31 cellular contexts compared by ENCODE assay signal in genomic region chr15:41309226-41309905, GRCh38. TPM values are rescaled to one million over a fixed set of nuclear protein-coding genes. Genes with fewer than 3 reads are reported as not detected.
A peak's percentile ranks its signal among the peaks of the same experiment; 100 is the strongest.
DNase-seq lines count a peak whose midpoint lies in the region; ATAC-seq and TF ChIP-seq lines count a peak whose summit lies in the region.
"Had no signal": no experiment of that assay in that cellular context is flagged by ENCODE, and none has a peak within 500 bp of the region (broad histone marks: within the 10 kb centered on the region; RNA-seq: fewer than 3 reads in every experiment).

No MANE protein-coding gene starts in this region.

- H3K36me3 ChIP-seq in GM23338 (ENCODE audit: insufficient read depth) (peaks cover 14% of the 10 kb centered on the region; the same call in 1 of the 2 replicates), PC-3 (ENCODE audit: low read depth, low read length) (peaks cover 18% of the 10 kb centered on the region)

- H3K27ac ChIP-seq in GM23338 (ENCODE audit: low read depth) (peak overlapping the region; percentile 59; the same call in 1 of the 2 replicates), PC-3 (ENCODE audit: low read length) (no peak overlapping the region)
- H3K27ac ChIP-seq: A549, body of pancreas, esophagus squamous epithelium, foreskin keratinocyte, heart right ventricle, left ventricle myocardium inferior, right atrium auricular region, RWPE1, testis had no signal

- H3K4me1 Mint-ChIP-seq in activated CD8-positive, alpha-beta memory T cell treated with anti-CD3 and anti-CD28 coated beads, Interleukin-2, amount 10 ng/mL, durations not matched to agents 7 days and 5 days, result peaks cover 18% of the 10 kb centered on the region
- H3K4me1 Mint-ChIP-seq in GM23338, result peaks cover 5% of the 10 kb centered on the region; the same call in 2 of the 3 replicates
- H3K4me1 Mint-ChIP-seq in T-helper 2 cell treated with Interferon-gamma antibody and Interleukin-4, amounts not matched to agents 5 μg/mL and 100 μg/mL, for 36 hours (ENCODE audit: low read depth), result peaks cover 6% of the 10 kb centered on the region
- H3K4me1 Mint-ChIP-seq: neural crest cell had no signal

- TF ChIP-seq CTCF in GM23338 (conservative IDR thresholded peaks at IDR 0.05; ENCODE audit: low read depth in 2 of 2), result no peak
- no peak for TF ChIP-seq CTCF in PC-3 (conservative IDR thresholded peaks at IDR 0.05; ENCODE audit: low read depth, low read length)

- no peaks in the 10 kb centered on the region for H3K79me2 ChIP-seq in GM23338 (replicated peaks; ENCODE audit: insufficient read depth)
- no peaks in the 10 kb centered on the region for H3K79me2 ChIP-seq in PC-3 (ENCODE audit: low read length)

- DNase-seq in activated CD8-positive, alpha-beta memory T cell treated with anti-CD3 and anti-CD28 coated beads, Interleukin-2, amount 10 ng/mL, durations not matched to agents 7 days and 5 days, result no peak
- DNase-seq in activated CD8-positive, alpha-beta memory T cell treated with anti-CD3 and anti-CD28 coated beads for 24 hours, result no peak
- no peak for DNase-seq in GM23338 (ENCODE audit: low spot score)
- DNase-seq in T-helper 2 cell treated with Interferon-gamma antibody and Interleukin-4, amounts not matched to agents 5 μg/mL and 100 μg/mL, for 36 hours (ENCODE audit: low spot score), result no peak
- DNase-seq in MV-4-11 (lab: John Stamatoyannopoulos, UW), result no peak
- DNase-seq in PC-3, result no peak
- DNase-seq in ACHN, result no peak
- DNase-seq: activated CD4-positive, alpha-beta T cell treated with anti-CD3 and anti-CD28 coated beads, Interleukin-2, amount 50 U/mL, for 4 hours; activated CD4-positive, CD25-positive, alpha-beta regulatory T cell; activated CD8-positive, alpha-beta memory T cell treated with anti-CD3 and anti-CD28 coated beads, Interleukin-2, amount 50 U/mL, for 4 hours; activated naive CD4-positive, alpha-beta T cell treated with anti-CD3 and anti-CD28 coated beads for 36 hours; body of pancreas; CD4-positive, alpha-beta T cell; dermis blood vessel endothelial cell; esophagus squamous epithelium; foreskin keratinocyte; GOT3; heart right ventricle; KBM-7; left ventricle myocardium inferior; mesenchymal stem cell; NCI-H1417 treated with DMSO at 0.1 percent for 48 hours; NCI-H2081 treated with DMSO at 0.1 percent for 48 hours; stimulated activated CD4-positive, alpha-beta T cell treated with anti-CD3 and anti-CD28 coated beads, Interleukin-1b, Interleukin-23, amount 100 ng/mL, for 48 hours; stimulated activated naive CD8-positive, alpha-beta T cell treated with anti-CD3 and anti-CD28 coated beads, Interleukin-15, Interleukin-2, amounts not matched to agents 100 U/mL and 50 U/mL, for 24 hours; testis had no signal

- peak; percentile 23 for ATAC-seq in activated CD8-positive, alpha-beta memory T cell treated with anti-CD3 and anti-CD28 coated beads, Interleukin-2, amount 10 ng/mL, durations not matched to agents 7 days and 5 days
- ATAC-seq in GM23338, result no peak
- no peak for ATAC-seq in PC-3
- ATAC-seq in HG02973 (IDR thresholded peaks at IDR 0.05; ENCODE audit: unreplicated experiment), result no peak
- ATAC-seq: A549; body of pancreas; foreskin keratinocyte; heart right ventricle; stimulated activated naive CD8-positive, alpha-beta T cell treated with anti-CD3 and anti-CD28 coated beads, Interleukin-15, Interleukin-2, amounts not matched to agents 100 U/mL and 50 U/mL, for 24 hours had no signal

- H3K9me2 ChIP-seq in GM23338 (ENCODE audit: insufficient read depth), result no peaks in the 10 kb centered on the region
- H3K9me2 ChIP-seq in PC-3 (replicated peaks; ENCODE audit: low read length), result no peaks in the 10 kb centered on the region

- H3F3A ChIP-seq in GM23338 (replicated peaks; ENCODE audit: low read depth) (0 out of 2 replicates have a peak, but pooled peaks cover 2% of the 10 kb centered on the region), PC-3 (ENCODE audit: low read length, unreplicated experiment) (peaks cover 4% of the 10 kb centered on the region)

- H3K9me3 Mint-ChIP-seq in activated CD8-positive, alpha-beta memory T cell treated with anti-CD3 and anti-CD28 coated beads, Interleukin-2, amount 10 ng/mL, durations not matched to agents 7 days and 5 days (ENCODE audit: low read depth), result no peaks in the 10 kb centered on the region
- H3K9me3 Mint-ChIP-seq in GM23338, result no peaks in the 10 kb centered on the region
- H3K9me3 Mint-ChIP-seq in T-helper 2 cell treated with Interferon-gamma antibody and Interleukin-4, amounts not matched to agents 5 μg/mL and 100 μg/mL, for 36 hours, result no peaks in the 10 kb centered on the region
- H3K9me3 Mint-ChIP-seq: activated naive CD4-positive, alpha-beta T cell treated with anti-CD3 and anti-CD28 coated beads for 36 hours; CD4-positive, alpha-beta T cell; neural crest cell had no signal

- no peaks in the 10 kb centered on the region for H3K27me3 Mint-ChIP-seq in activated CD8-positive, alpha-beta memory T cell treated with anti-CD3 and anti-CD28 coated beads, Interleukin-2, amount 10 ng/mL, durations not matched to agents 7 days and 5 days
- no peaks in the 10 kb centered on the region for H3K27me3 Mint-ChIP-seq in GM23338 (ENCODE audit: insufficient read depth, low read depth, poor library complexity)
- H3K27me3 Mint-ChIP-seq in T-helper 2 cell treated with Interferon-gamma antibody and Interleukin-4, amounts not matched to agents 5 μg/mL and 100 μg/mL, for 36 hours (ENCODE audit: low read depth), result no peaks in the 10 kb centered on the region
- H3K27me3 Mint-ChIP-seq: CD4-positive, alpha-beta T cell had no signal

- H3K4me3 ChIP-seq in GM23338, result no peak overlapping the region
- no peak overlapping the region for H3K4me3 ChIP-seq in PC-3 (ENCODE audit: low read length)
- H3K4me3 ChIP-seq: A549, body of pancreas, esophagus squamous epithelium, heart right ventricle, left ventricle myocardium inferior, right atrium auricular region, testis had no signal

- BruUV-seq in PC-3 (replicated peaks; lab: Mats Ljungman, UMichigan), result no TSS peak

- H3K9me3 ChIP-seq in PC-3 (ENCODE audit: low read length), result no peaks in the 10 kb centered on the region
- H3K9me3 ChIP-seq: A549, body of pancreas, esophagus squamous epithelium, heart right ventricle, left ventricle myocardium inferior, right atrium auricular region, testis had no signal

- peaks cover 27% of the 10 kb centered on the region for H3K36me3 Mint-ChIP-seq in activated CD8-positive, alpha-beta memory T cell treated with anti-CD3 and anti-CD28 coated beads, Interleukin-2, amount 10 ng/mL, durations not matched to agents 7 days and 5 days
- H3K36me3 Mint-ChIP-seq in GM23338 (ENCODE audit: low read depth), result peaks cover 23% of the 10 kb centered on the region; the same call in 2 of the 3 replicates
- H3K36me3 Mint-ChIP-seq in T-helper 2 cell treated with Interferon-gamma antibody and Interleukin-4, amounts not matched to agents 5 μg/mL and 100 μg/mL, for 36 hours (ENCODE audit: low read depth), result peaks cover 17% of the 10 kb centered on the region

- CTCF ChIA-PET in activated CD8-positive, alpha-beta memory T cell treated with anti-CD3 and anti-CD28 coated beads, Interleukin-2, amount 10 ng/mL, durations not matched to agents 7 days and 5 days (lab: Charles Lee), result interaction anchor here (0.7 to 1.7 kb wide), 3 partner anchors 9 to 141 kb away, joined by 3 to 4 read pairs (median 3); no protein-coding TSS in a partner anchor
- CTCF ChIA-PET in PC-3 (lab: Charles Lee), result no interaction called here

- no peak overlapping the region for H3K4me3 Mint-ChIP-seq in activated CD8-positive, alpha-beta memory T cell treated with anti-CD3 and anti-CD28 coated beads, Interleukin-2, amount 10 ng/mL, durations not matched to agents 7 days and 5 days
- H3K4me3 Mint-ChIP-seq in GM23338, result no peak overlapping the region
- no peak overlapping the region for H3K4me3 Mint-ChIP-seq in T-helper 2 cell treated with Interferon-gamma antibody and Interleukin-4, amounts not matched to agents 5 μg/mL and 100 μg/mL, for 36 hours
- H3K4me3 Mint-ChIP-seq: activated naive CD4-positive, alpha-beta T cell treated with anti-CD3 and anti-CD28 coated beads for 36 hours; CD4-positive, alpha-beta T cell; neural crest cell had no signal

- peak overlapping the region; percentile 57 for H3K27ac Mint-ChIP-seq in activated CD8-positive, alpha-beta memory T cell treated with anti-CD3 and anti-CD28 coated beads, Interleukin-2, amount 10 ng/mL, durations not matched to agents 7 days and 5 days
- H3K27ac Mint-ChIP-seq in GM23338, result no peak overlapping the region
- H3K27ac Mint-ChIP-seq in T-helper 2 cell treated with Interferon-gamma antibody and Interleukin-4, amounts not matched to agents 5 μg/mL and 100 μg/mL, for 36 hours, result peak overlapping the region; percentile 26
- H3K27ac Mint-ChIP-seq: activated naive CD4-positive, alpha-beta T cell treated with anti-CD3 and anti-CD28 coated beads for 36 hours; CD4-positive, alpha-beta T cell had no signal

- H3K27me3 ChIP-seq in GM23338 (ENCODE audit: insufficient read depth), result no peaks in the 10 kb centered on the region
- H3K27me3 ChIP-seq in PC-3 (ENCODE audit: low read length), result no peaks in the 10 kb centered on the region
- H3K27me3 ChIP-seq: body of pancreas, esophagus squamous epithelium, foreskin keratinocyte, heart right ventricle, right atrium auricular region, testis had no signal

- POLR2A ChIA-PET in PC-3 (lab: Charles Lee; ENCODE audit: unreplicated experiment), result interaction anchor here (0.6 to 0.7 kb wide), 2 partner anchors 20 to 720 kb away, joined by 5 to 13 read pairs; no protein-coding TSS in a partner anchor

- intact Hi-C loops in PC-3 (cut with micrococcal nuclease), result no loop called here

- H3K4me1 ChIP-seq in GM23338 (ENCODE audit: insufficient read depth) (peaks cover 2% of the 10 kb centered on the region; the same call in 1 of the 2 replicates), PC-3 (ENCODE audit: insufficient read depth, low read length) (no peaks in the 10 kb centered on the region)
- H3K4me1 ChIP-seq: body of pancreas, heart right ventricle, left ventricle myocardium inferior, right atrium auricular region, testis had no signal

- in situ Hi-C loops in ACHN (cut with HindIII; ENCODE audit: low pct_ligation_motif_present, low pct_unique_long_range_greater_than_20kb, low sequenced_read_pairs), result no loop called here

- no peak overlapping the region for H2AFZ ChIP-seq in GM23338
- H2AFZ ChIP-seq in PC-3 (ENCODE audit: low read length), result no peak overlapping the region

- peaks cover 8% of the 10 kb centered on the region for H4K20me1 ChIP-seq in GM23338 (replicated peaks; ENCODE audit: insufficient read depth)
- no peaks in the 10 kb centered on the region for H4K20me1 ChIP-seq in PC-3 (ENCODE audit: low read length)

- H3K9ac ChIP-seq in PC-3 (ENCODE audit: low read length), result no peak overlapping the region

- no peak overlapping the region for H3K4me2 ChIP-seq in GM23338
- no peak overlapping the region for H3K4me2 ChIP-seq in PC-3 (ENCODE audit: low read length)
- H3K4me2 ChIP-seq: A549 had no signal

RNA-seq across cellular contexts. Expression of gene OIP5, which starts 23.0 kb away (rescaled TPM):
- 10 to 100 TPM; 21.1 to 21.2 TPM for total RNA-seq in activated CD8-positive, alpha-beta memory T cell treated with anti-CD3 and anti-CD28 coated beads, Interleukin-2, amount 10 ng/mL, durations not matched to agents 7 days and 5 days
- 53.1 and 61.1 TPM in 2 replicates for total RNA-seq in GM23338 (2014; rRNA removed; shearing (Covaris generic))
- polyA plus RNA-seq in GM23338 (2016; fragmentation: Nextera tagmentation; extraction: Ambion mirVana), result 60.0 and 71.7 TPM in 2 replicates
- total RNA-seq in PC-3 (2014; rRNA removed), result 26.6 and 40.3 TPM in 2 replicates
- total RNA-seq: body of pancreas had no signal

RNA-seq across cellular contexts. Expression of gene NUSAP1, which starts 23.3 kb away (rescaled TPM):
- total RNA-seq in activated CD8-positive, alpha-beta memory T cell treated with anti-CD3 and anti-CD28 coated beads, Interleukin-2, amount 10 ng/mL, durations not matched to agents 7 days and 5 days, result 100 to 1,000 TPM; 234 to 334 TPM
- 126 and 150 TPM in 2 replicates for total RNA-seq in GM23338 (2014; rRNA removed; shearing (Covaris generic))
- polyA plus RNA-seq in GM23338 (2016; fragmentation: Nextera tagmentation; extraction: Ambion mirVana), result 260 and 272 TPM in 2 replicates
- total RNA-seq in PC-3 (2014; rRNA removed), result 96.2 and 178 TPM in 2 replicates
